9 cellular contexts compared by ENCODE assay signal in the genomic region with DNA sequence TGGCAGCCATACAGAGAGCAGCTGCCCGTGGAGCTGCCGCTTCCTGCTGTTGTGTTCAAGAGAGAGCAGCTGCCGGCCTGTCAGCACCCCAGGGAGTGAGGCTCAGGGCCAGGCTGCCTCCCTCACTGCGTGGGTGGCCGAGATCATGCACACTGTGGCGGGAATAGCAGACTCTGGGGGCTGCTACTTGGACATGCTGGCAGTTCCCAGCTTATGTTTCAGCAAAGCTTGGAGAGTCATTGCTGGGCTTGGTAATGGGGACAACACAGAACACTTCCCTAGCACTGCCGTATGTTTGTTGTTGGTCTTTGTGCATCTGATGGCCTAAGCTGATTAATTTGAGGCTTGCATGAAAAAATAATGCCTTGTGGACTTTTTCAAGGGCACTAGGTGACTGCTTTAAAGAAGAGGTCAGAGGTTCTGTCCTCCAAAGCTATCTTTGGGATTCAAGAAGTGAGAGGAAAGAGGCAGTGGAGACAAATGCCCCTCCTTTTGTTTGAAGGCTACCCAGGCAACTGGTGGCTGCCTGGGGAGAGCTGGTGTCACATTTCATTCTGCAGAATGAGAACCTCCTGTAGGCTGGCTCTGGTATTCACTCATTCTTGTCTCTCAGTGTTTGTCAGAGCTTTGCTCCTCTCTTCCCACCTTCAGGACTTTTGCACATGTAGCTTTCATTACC. TPM values are rescaled to one million over a fixed set of nuclear protein-coding genes. Genes with fewer than 3 reads are reported as not detected.
DNase-seq lines count a peak whose midpoint lies in the region; ATAC-seq and TF ChIP-seq lines count a peak whose summit lies in the region.
"Had no signal": no experiment of that assay in that cellular context is flagged by ENCODE, and none has a peak within 500 bp of the region (broad histone marks: within the 10 kb centered on the region; RNA-seq: fewer than 3 reads in every experiment).

No MANE protein-coding gene starts in this region.

- H3K27me3 ChIP-seq in BE2C (no peaks in the 10 kb centered on the region), WERI-Rb-1 (ENCODE audit: insufficient read depth, low read depth, severe bottlenecking) (no peaks in the 10 kb centered on the region), skeletal muscle tissue (ENCODE audit: control insufficient read depth in 3 of 3, insufficient read depth in 3 of 3, low read length in 3 of 3) (no peaks in the 10 kb centered on the region)

- H3K9me3 ChIP-seq in BE2C: no peaks in the 10 kb centered on the region
- no peaks in the 10 kb centered on the region for H3K9me3 ChIP-seq in WERI-Rb-1 (ENCODE audit: severe bottlenecking)
- H3K9me3 ChIP-seq in skeletal muscle tissue (ENCODE audit: control insufficient read depth in 3 of 3, low read length in 3 of 3): no peaks in the 10 kb centered on the region

- H3K27ac ChIP-seq in WERI-Rb-1 (peak overlapping the region; percentile 58), skeletal muscle tissue (ENCODE audit: low read depth, low read length) (peak overlapping the region; percentile 28)

- peak; percentile 66 for DNase-seq in BE2C
- peak; percentile 70 for DNase-seq in NCI-H1105 (lab: John Stamatoyannopoulos, UW)
- peak; percentile 72 for DNase-seq in WERI-Rb-1
- DNase-seq in left cardiac atrium: peak; percentile 87
- DNase-seq in activated T-cell treated with anti-CD3 and anti-CD28 coated beads, Interleukin-2, amount 50 U/mL, for 48 hours: no peak
- no peak for DNase-seq in cortex of kidney (lab: John Stamatoyannopoulos, UW)

- peak overlapping the region in 2 of 3 donors; percentile 28 to 48 for H3K9ac ChIP-seq in skeletal muscle tissue (ENCODE audit: low read depth in 1 of 3, low read length in 3 of 3)

- intact Hi-C loops in left cardiac atrium (cut with DNase I): no loop called here

- H3K4me1 ChIP-seq in BE2C (peaks cover 20% of the 10 kb centered on the region), skeletal muscle tissue (ENCODE audit: control insufficient read depth in 3 of 3, insufficient read depth in 3 of 3, low read length in 3 of 3) (peaks cover 8 to 14% (median 11%) of the 10 kb centered on the region in 3 donors)

- ATAC-seq in left cardiac atrium: peak; percentile 98 to 99
- no peak for ATAC-seq in HG03045 (IDR thresholded peaks at IDR 0.05; ENCODE audit: unreplicated experiment)

- H3K36me3 ChIP-seq in BE2C (no peaks in the 10 kb centered on the region), WERI-Rb-1 (no peaks in the 10 kb centered on the region), skeletal muscle tissue (ENCODE audit: control insufficient read depth in 3 of 3, insufficient read depth in 3 of 3, low read length in 3 of 3) (no peaks in the 10 kb centered on the region)

- H3K4me3 ChIP-seq in BE2C (ENCODE audit: low read depth, low read length) (peak overlapping the region; percentile 7; the same call in 1 of the 2 replicates), WERI-Rb-1 (ENCODE audit: low read depth, low read length) (peak overlapping the region; percentile 34), skeletal muscle tissue (ENCODE audit: low read length in 3 of 3) (peak overlapping the region in 2 of 3 donors; percentile 23 to 55)

- TF ChIP-seq CTCF in BE2C (IDR thresholded peaks at IDR 0.05; ENCODE audit: low read depth, low read length) (no peak), WERI-Rb-1 (IDR thresholded peaks at IDR 0.05; ENCODE audit: low read depth, low read length) (no peak)

RNA-seq across cellular contexts. Expression of a gene that starts 18.8 kb away (rescaled TPM):
- 3.4 TPM for polyA plus RNA-seq in BE2C (2012; ENCODE audit: insufficient read depth, insufficient read length, low read depth)
- total RNA-seq in left cardiac atrium: 1 to 10 TPM in 1 of 2 donors, under 1 TPM in 1; 0.38 to 1.2 TPM
- 40.2 TPM for total RNA-seq in skeletal muscle tissue
- total RNA-seq: activated CD8-positive, alpha-beta memory T cell treated with anti-CD3 and anti-CD28 coated beads for 36 hours had no signal

Comparison
In these comparisons a context has a peak if more than half of its experiments do, and no peak if none do; other contexts are left out.
1. DNase-seq: peak in BE2C (single experiment), NCI-H1105 (single experiment), WERI-Rb-1 (single experiment) and left cardiac atrium (single experiment); none in activated T-cell treated with anti-CD3 and anti-CD28 coated beads, Interleukin-2, amount 50 U/mL, for 48 hours (0 of 2) and cortex of kidney (single experiment).
2. RNA of a gene that starts 18.8 kb away (total RNA-seq): 40.2 TPM in skeletal muscle tissue (single experiment); 0.38 to 1.2 TPM in left cardiac atrium; every median in the first group is over 10 times any median in the second.
3. Peak in every context shown above with its lines, with median percentiles within 50 percentile points of each other: H3K4me3 ChIP-seq.